Comparison of ENCODE assay signal across 8 cellular contexts in the genomic region with DNA sequence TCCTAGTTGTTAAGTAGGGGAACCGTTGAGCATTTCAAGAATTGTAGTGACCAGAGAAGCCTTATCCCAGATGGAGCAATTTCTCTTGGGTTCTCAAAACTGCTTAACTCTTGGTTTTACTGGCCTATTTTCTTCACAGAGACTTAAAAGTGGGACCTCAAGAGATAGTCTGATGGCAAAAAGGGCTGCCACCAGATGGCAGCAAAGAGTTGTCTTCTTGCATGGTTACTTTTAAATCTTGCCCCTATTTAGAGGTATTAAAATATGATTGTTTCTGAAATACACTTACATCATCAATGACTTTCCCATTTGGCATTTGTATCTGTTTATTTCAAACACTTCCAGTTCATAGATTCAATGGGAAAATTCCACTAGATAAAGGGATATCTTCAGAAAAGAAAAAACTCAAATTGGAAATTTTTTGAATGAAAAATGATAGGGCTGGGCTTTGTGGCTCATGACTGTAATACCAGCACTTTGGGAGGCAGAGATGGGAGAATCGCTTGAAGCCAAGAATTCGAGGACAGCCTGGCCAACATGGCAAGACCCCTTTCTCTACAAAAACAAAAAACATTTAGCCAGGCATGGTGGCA.
A peak's percentile ranks its signal among the peaks of the same experiment; 100 is the strongest.
DNase-seq lines count a peak whose midpoint lies in the region; FAIRE-seq and TF ChIP-seq lines count a peak whose summit lies in the region.

No MANE protein-coding gene starts in this region.

- no peaks in the 10 kb centered on the region for H3K27me3 ChIP-seq in vagina

- no peaks in the 10 kb centered on the region for H3K9me3 ChIP-seq in vagina

- H3K27ac ChIP-seq in vagina: no peak overlapping the region

- H3K4me3 ChIP-seq in vagina: no peak overlapping the region

- H3K36me3 Mint-ChIP-seq in immature natural killer cell: no peaks in the 10 kb centered on the region

- TF ChIP-seq CTCF in GM13976 (IDR thresholded peaks at IDR 0.05; ENCODE audit: borderline replicate concordance, control extremely low read depth, extremely low read depth, insufficient read depth, missing control alignments): peak; percentile 65
- peak in 2 of 3 experiments; percentile 68 to 84 for TF ChIP-seq CTCF in vagina (IDR thresholded peaks at IDR 0.05)

- in situ Hi-C loops in GM13976 (cut with MboI; ENCODE audit: low sequenced_read_pairs, unreplicated experiment) (loop anchor here (10.0 kb wide), 1 partner anchor 302 kb away; no protein-coding TSS in a partner anchor), KBM-7 (cut with MboI; ENCODE audit: low pct_unique_long_range_greater_than_20kb, low sequenced_read_pairs) (no loop called here)

- H3K4me1 ChIP-seq in vagina: no peaks in the 10 kb centered on the region

- TF ChIP-seq POLR2A in vagina (IDR thresholded peaks at IDR 0.05): no peak

- H3K9me3 Mint-ChIP-seq in immature natural killer cell: peaks cover 0 to 21% (median 1%) of the 10 kb centered on the region in 6 donors

- FAIRE-seq in endometrium (lab: Jason Lieb, UNC): peak; percentile 53

- intact Hi-C loops in vagina (cut with DNase I): loop anchor here (5.0 kb wide), 1 partner anchor 300 kb away; no protein-coding TSS in a partner anchor

- no peaks in the 10 kb centered on the region for H3K4me1 Mint-ChIP-seq in immature natural killer cell

- H3K27me3 Mint-ChIP-seq in immature natural killer cell (ENCODE audit: low read depth in 3 of 3): peaks cover 0 to 2% (median 2%) of the 10 kb centered on the region in 3 donors

- peak; percentile 49 for DNase-seq in AG20443 (ENCODE audit: low spot score)
- DNase-seq in GM13976 (ENCODE audit: low spot score): peak; percentile 60
- DNase-seq in KBM-7: peak; percentile 61
- peak; percentile 25 for DNase-seq in SHP77 treated with DMSO at 0.1 percent for 48 hours (lab: John Stamatoyannopoulos, UW)
- DNase-seq in middle frontal gyrus (ENCODE audit: extremely low spot score, low spot score): peak; percentile 47
- no peak for DNase-seq in vagina (ENCODE audit: extremely low spot score in 2 of 2)
- DNase-seq in immature natural killer cell: no peak

- H3K27ac Mint-ChIP-seq in immature natural killer cell: no peak overlapping the region

- no peak overlapping the region for H3K4me3 Mint-ChIP-seq in immature natural killer cell

- H3K36me3 ChIP-seq in vagina: no peaks in the 10 kb centered on the region

Comparison
In these comparisons a context has a peak if more than half of its experiments do, and no peak if none do; other contexts are left out.
1. DNase-seq: peak in AG20443 (single experiment), GM13976 (single experiment), KBM-7 (single experiment), SHP77 treated with DMSO at 0.1 percent for 48 hours (single experiment) and middle frontal gyrus (single experiment); none in vagina (0 of 2) and immature natural killer cell (0 of 3).